23 cellular contexts compared by ENCODE assay signal in the genomic region with DNA sequence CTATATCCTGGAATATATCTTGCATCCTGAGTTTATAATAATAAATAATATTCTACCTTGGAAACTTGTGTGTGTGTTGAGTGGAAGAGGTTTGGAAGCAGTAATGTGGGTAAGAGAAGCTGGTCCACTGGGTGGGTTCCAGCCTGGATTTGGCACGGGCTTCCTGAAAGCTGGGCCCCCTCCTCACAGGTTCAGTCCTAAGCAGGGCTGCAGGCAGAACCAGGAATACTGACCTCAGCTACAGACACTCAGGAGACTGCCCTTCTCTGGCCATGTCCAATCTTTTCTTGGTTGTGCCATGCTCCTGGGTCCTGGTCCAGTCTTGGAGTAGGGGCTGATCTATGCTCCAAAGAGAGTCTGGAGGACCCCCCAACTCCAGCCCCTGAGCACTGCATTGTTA. TPM values are rescaled to one million over a fixed set of nuclear protein-coding genes. Genes with fewer than 3 reads are reported as not detected.
DNase-seq lines count a peak whose midpoint lies in the region; ATAC-seq and TF ChIP-seq lines count a peak whose summit lies in the region.
"Had no signal": no experiment of that assay in that cellular context is flagged by ENCODE, and none has a peak within 500 bp of the region (broad histone marks: within the 10 kb centered on the region; RNA-seq: fewer than 3 reads in every experiment).

No MANE protein-coding gene starts in this region.

- H3K9me3 Mint-ChIP-seq in activated CD4-positive, alpha-beta memory T cell treated with anti-CD3 and anti-CD28 coated beads, Interleukin-2, amount 10 ng/mL, durations not matched to agents 7 days and 5 days, result peaks cover 23% of the 10 kb centered on the region
- peaks cover 23% of the 10 kb centered on the region for H3K9me3 Mint-ChIP-seq in activated CD4-positive, alpha-beta memory T cell treated with anti-CD3 and anti-CD28 coated beads for 36 hours
- peaks cover 4% of the 10 kb centered on the region for H3K9me3 Mint-ChIP-seq in type B pancreatic cell

- H3K27me3 Mint-ChIP-seq in activated CD4-positive, alpha-beta memory T cell treated with anti-CD3 and anti-CD28 coated beads, Interleukin-2, amount 10 ng/mL, durations not matched to agents 7 days and 5 days, result peaks cover 5% of the 10 kb centered on the region
- no peaks in the 10 kb centered on the region for H3K27me3 Mint-ChIP-seq in activated CD4-positive, alpha-beta memory T cell treated with anti-CD3 and anti-CD28 coated beads for 36 hours
- no peaks in the 10 kb centered on the region for H3K27me3 Mint-ChIP-seq in T-helper 17 cell
- no peaks in the 10 kb centered on the region for H3K27me3 Mint-ChIP-seq in type B pancreatic cell
- H3K27me3 Mint-ChIP-seq: CD4-positive, alpha-beta memory T cell; IgD-negative memory B cell had no signal

- H3K27ac Mint-ChIP-seq in activated CD4-positive, alpha-beta memory T cell treated with anti-CD3 and anti-CD28 coated beads, Interleukin-2, amount 10 ng/mL, durations not matched to agents 7 days and 5 days, result no peak overlapping the region
- no peak overlapping the region for H3K27ac Mint-ChIP-seq in activated CD4-positive, alpha-beta memory T cell treated with anti-CD3 and anti-CD28 coated beads for 36 hours
- H3K27ac Mint-ChIP-seq in T-helper 17 cell (peak overlapping the region; percentile 61), type B pancreatic cell (no peak overlapping the region)
- H3K27ac Mint-ChIP-seq: IgD-negative memory B cell had no signal

- H3K4me1 Mint-ChIP-seq in activated CD4-positive, alpha-beta memory T cell treated with anti-CD3 and anti-CD28 coated beads, Interleukin-2, amount 10 ng/mL, durations not matched to agents 7 days and 5 days, result peaks cover 41% of the 10 kb centered on the region
- H3K4me1 Mint-ChIP-seq in activated CD4-positive, alpha-beta memory T cell treated with anti-CD3 and anti-CD28 coated beads for 36 hours (ENCODE audit: low read depth), result peaks cover 25% of the 10 kb centered on the region
- H3K4me1 Mint-ChIP-seq in T-helper 17 cell, result peaks cover 30% of the 10 kb centered on the region
- H3K4me1 Mint-ChIP-seq in type B pancreatic cell (ENCODE audit: unreplicated experiment), result peaks cover 8% of the 10 kb centered on the region

- peaks cover 56% of the 10 kb centered on the region for H3K36me3 Mint-ChIP-seq in activated CD4-positive, alpha-beta memory T cell treated with anti-CD3 and anti-CD28 coated beads, Interleukin-2, amount 10 ng/mL, durations not matched to agents 7 days and 5 days (ENCODE audit: low read depth)
- H3K36me3 Mint-ChIP-seq in activated CD4-positive, alpha-beta memory T cell treated with anti-CD3 and anti-CD28 coated beads for 36 hours, result peaks cover 16% of the 10 kb centered on the region
- no peaks in the 10 kb centered on the region for H3K36me3 Mint-ChIP-seq in T-helper 17 cell (ENCODE audit: low read depth)
- H3K36me3 Mint-ChIP-seq in type B pancreatic cell, result peaks cover 8% of the 10 kb centered on the region

- no peaks in the 10 kb centered on the region for H3K9me3 ChIP-seq in T-helper 17 cell (ENCODE audit: control insufficient read depth, low read length, poor library complexity, severe bottlenecking)

- intact Hi-C loops in activated CD4-positive, alpha-beta memory T cell treated with anti-CD3 and anti-CD28 coated beads for 36 hours (cut with micrococcal nuclease), result no loop called here

- CTCF ChIA-PET in activated CD4-positive, alpha-beta memory T cell treated with anti-CD3 and anti-CD28 coated beads, Interleukin-2, amount 10 ng/mL, durations not matched to agents 7 days and 5 days (lab: Charles Lee), result interaction anchor here (1.4 to 2.6 kb wide), 2 partner anchors 10 to 20 kb away, joined by 5 to 7 read pairs; no protein-coding TSS in a partner anchor
- CTCF ChIA-PET in activated CD4-positive, alpha-beta memory T cell treated with anti-CD3 and anti-CD28 coated beads for 36 hours (lab: Charles Lee), result interaction anchor here (1.6 kb wide), 1 partner anchor 139 kb away, joined by 4 read pairs; no protein-coding TSS in a partner anchor

- TF ChIP-seq CTCF in type B pancreatic cell (conservative IDR thresholded peaks at IDR 0.05), result no peak

- POLR2A ChIA-PET in activated CD4-positive, alpha-beta memory T cell treated with anti-CD3 and anti-CD28 coated beads, Interleukin-2, amount 10 ng/mL, durations not matched to agents 7 days and 5 days (lab: Charles Lee), result interaction anchor here (8.3 to 8.6 kb wide), 2 partner anchors 11 to 22 kb away, joined by 109 to 286 read pairs; partner anchors contain the start of gene OXSR1
- POLR2A ChIA-PET in activated CD4-positive, alpha-beta memory T cell treated with anti-CD3 and anti-CD28 coated beads for 36 hours (lab: Charles Lee), result interaction anchor here (1.7 kb wide), 1 partner anchor 21 kb away, joined by 10 read pairs; the partner anchor contains the start of gene OXSR1

- ATAC-seq in T-helper 17 cell, result no peak
- ATAC-seq: HCT116 had no signal

- peak; percentile 3 for DNase-seq in activated CD4-positive, alpha-beta memory T cell treated with anti-CD3 and anti-CD28 coated beads, Interleukin-2, amount 10 ng/mL, durations not matched to agents 7 days and 5 days
- DNase-seq in activated CD4-positive, alpha-beta memory T cell treated with anti-CD3 and anti-CD28 coated beads for 36 hours, result no peak
- no peak for DNase-seq in T-helper 17 cell
- peak; percentile 57 for DNase-seq in mesenteric fat pad (ENCODE audit: low spot score)
- peak; percentile 39 for DNase-seq in type B pancreatic cell (ENCODE audit: extremely low spot score, unreplicated experiment)
- DNase-seq in HUDEP-2 (lab: John Stamatoyannopoulos, UW; ENCODE audit: unreplicated experiment in 76 of 76), result no peak
- no peak for DNase-seq in effector CD8-positive, alpha-beta T cell (lab: John Stamatoyannopoulos, UW)
- no peak for DNase-seq in AG20443 (ENCODE audit: low spot score)
- DNase-seq: CD4-positive, alpha-beta memory T cell; COR-L47; DMS79; EL; GDM1; NCI-H1048; NCI-H1417; NCI-H1694; NCI-H2029 treated with DMSO at 0.1 percent for 48 hours; NCI-H446 treated with DMSO at 0.1 percent for 48 hours; NCI-H526 treated with DMSO at 0.1 percent for 48 hours; PC-9; Right ventricle myocardium superior had no signal

- no peak overlapping the region for H3K4me3 Mint-ChIP-seq in activated CD4-positive, alpha-beta memory T cell treated with anti-CD3 and anti-CD28 coated beads, Interleukin-2, amount 10 ng/mL, durations not matched to agents 7 days and 5 days
- no peak overlapping the region for H3K4me3 Mint-ChIP-seq in activated CD4-positive, alpha-beta memory T cell treated with anti-CD3 and anti-CD28 coated beads for 36 hours
- no peak overlapping the region for H3K4me3 Mint-ChIP-seq in T-helper 17 cell
- H3K4me3 Mint-ChIP-seq in type B pancreatic cell, result no peak overlapping the region

RNA-seq across cellular contexts. Expression of gene MYD88, which starts 4.5 kb away (rescaled TPM):
- total RNA-seq in activated CD4-positive, alpha-beta memory T cell treated with anti-CD3 and anti-CD28 coated beads, Interleukin-2, amount 10 ng/mL, durations not matched to agents 7 days and 5 days, result 10 to 100 TPM; 87.9 to 91.3 TPM
- total RNA-seq in activated CD4-positive, alpha-beta memory T cell treated with anti-CD3 and anti-CD28 coated beads for 36 hours, result 10 to 100 TPM; 32.3 to 34.8 TPM
- 10 to 100 TPM; 44.0 to 45.5 TPM for total RNA-seq in T-helper 17 cell
- total RNA-seq in mesenteric fat pad, result 40.0 TPM
- total RNA-seq in type B pancreatic cell (ENCODE audit: low replicate concordance), result 31.1 and 55.6 TPM in 2 replicates

RNA-seq across cellular contexts. Expression of gene ACAA1, which starts 6.0 kb away (rescaled TPM):
- total RNA-seq in activated CD4-positive, alpha-beta memory T cell treated with anti-CD3 and anti-CD28 coated beads, Interleukin-2, amount 10 ng/mL, durations not matched to agents 7 days and 5 days, result 10 to 100 TPM; 76.8 to 77.5 TPM
- 10 to 100 TPM; 55.5 to 57.7 TPM for total RNA-seq in activated CD4-positive, alpha-beta memory T cell treated with anti-CD3 and anti-CD28 coated beads for 36 hours
- total RNA-seq in T-helper 17 cell, result 10 to 100 TPM; 78.2 to 79.3 TPM
- total RNA-seq in mesenteric fat pad, result 67.6 TPM
- total RNA-seq in type B pancreatic cell (ENCODE audit: low replicate concordance), result 81.2 and 118 TPM in 2 replicates

RNA-seq across cellular contexts. Expression of gene OXSR1, which starts 22.4 kb away (rescaled TPM):
- 10 to 100 TPM; 67.5 to 71.3 TPM for total RNA-seq in activated CD4-positive, alpha-beta memory T cell treated with anti-CD3 and anti-CD28 coated beads, Interleukin-2, amount 10 ng/mL, durations not matched to agents 7 days and 5 days
- 10 to 100 TPM; 47.5 to 48.5 TPM for total RNA-seq in activated CD4-positive, alpha-beta memory T cell treated with anti-CD3 and anti-CD28 coated beads for 36 hours
- 10 to 100 TPM; 39.8 to 51.9 TPM for total RNA-seq in T-helper 17 cell
- total RNA-seq in mesenteric fat pad, result 51.8 TPM
- 41.1 and 51.1 TPM in 2 replicates for total RNA-seq in type B pancreatic cell (ENCODE audit: low replicate concordance)

Comparison
In these comparisons a context has a peak if more than half of its experiments do, and no peak if none do; other contexts are left out.
1. DNase-seq: peak in activated CD4-positive, alpha-beta memory T cell treated with anti-CD3 and anti-CD28 coated beads, Interleukin-2, amount 10 ng/mL, durations not matched to agents 7 days and 5 days (single experiment), mesenteric fat pad (single experiment) and type B pancreatic cell (single experiment); none in activated CD4-positive, alpha-beta memory T cell treated with anti-CD3 and anti-CD28 coated beads for 36 hours (single experiment), T-helper 17 cell (0 of 3), HUDEP-2 (0 of 76), effector CD8-positive, alpha-beta T cell (single experiment) and AG20443 (single experiment).